Comparison of ENCODE assay signal across 19 cellular contexts in the genomic region with DNA sequence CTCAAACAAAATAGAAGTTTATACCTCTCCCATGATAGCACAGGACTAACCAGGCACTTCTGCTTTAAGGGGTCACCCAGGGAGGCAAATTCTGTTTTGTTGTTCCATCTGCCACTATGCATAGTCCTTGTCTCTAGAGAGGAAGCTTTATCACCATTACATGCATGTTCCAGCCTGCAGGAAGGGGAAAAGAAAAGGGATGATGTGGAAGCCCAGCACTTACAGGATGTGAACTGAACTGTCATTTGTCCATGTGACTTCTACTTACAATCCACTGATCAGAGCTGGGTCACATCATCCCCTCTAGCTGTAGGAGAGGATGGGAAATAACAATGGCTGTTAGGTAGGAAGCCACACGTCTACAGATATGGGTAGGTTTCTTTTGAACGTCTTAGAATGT.
DNase-seq lines count a peak whose midpoint lies in the region; ATAC-seq and TF ChIP-seq lines count a peak whose summit lies in the region.
"Had no signal": no experiment of that assay in that cellular context is flagged by ENCODE, and none has a peak within 500 bp of the region (broad histone marks: within the 10 kb centered on the region; RNA-seq: fewer than 3 reads in every experiment).

No MANE protein-coding gene starts in this region.

- peaks cover 6% of the 10 kb centered on the region for H3K36me3 Mint-ChIP-seq in MCF 10A (ENCODE audit: insufficient read depth, unreplicated experiment)
- H3K36me3 Mint-ChIP-seq: CD14-positive monocyte had no signal

- H3K79me2 ChIP-seq in mammary epithelial cell (ENCODE audit: insufficient read depth, low read length) = no peaks in the 10 kb centered on the region

- in situ Hi-C loops in mammary epithelial cell (cut with MboI; ENCODE audit: low sequenced_read_pairs in 2 of 2) = loop anchor here in 1 of 2 donors (10.0 kb wide), 1 partner anchor 371 kb away; no protein-coding TSS in a partner anchor

- TF ChIP-seq CTCF in MCF 10A (IDR thresholded peaks at IDR 0.05; ENCODE audit: unreplicated experiment) = no peak
- no peak for TF ChIP-seq CTCF in breast epithelium (IDR thresholded peaks at IDR 0.05)
- TF ChIP-seq CTCF in mammary epithelial cell (conservative IDR thresholded peaks at IDR 0.05 in 1 of 2, IDR thresholded peaks at IDR 0.05 in 1 of 2; ENCODE audit: extremely low read depth in 1 of 2, insufficient read depth in 1 of 2, low read depth in 1 of 2, low read length in 2 of 2) = no peak
- no peak for TF ChIP-seq CTCF in foreskin keratinocyte (conservative IDR thresholded peaks at IDR 0.05)

- dilution Hi-C loops in mammary epithelial cell (cut with HindIII; ENCODE audit: low sequenced_read_pairs) = no loop called here

- CTCF ChIA-PET in MCF 10A (lab: Yijun Ruan, JAX) = interaction anchor here (0.5 to 12.2 kb wide), 13 partner anchors 10 to 433 kb away, joined by 3 to 218 read pairs (median 4); a partner anchor contains a TSS
- CTCF ChIA-PET in mammary epithelial cell (lab: Charles Lee; ENCODE audit: low non-redundant PET) = no interaction called here

- H3K27ac Mint-ChIP-seq in MCF 10A (ENCODE audit: low read depth, unreplicated experiment) = peak overlapping the region; percentile 87

- no peaks in the 10 kb centered on the region for H3K4me1 ChIP-seq in breast epithelium
- peaks cover 22% of the 10 kb centered on the region for H3K4me1 ChIP-seq in mammary epithelial cell (ENCODE audit: insufficient read depth, low read length)
- H3K4me1 ChIP-seq in foreskin keratinocyte = peaks cover 9% of the 10 kb centered on the region

- H3K4me1 Mint-ChIP-seq in MCF 10A (ENCODE audit: insufficient read depth, unreplicated experiment) = peaks cover 24% of the 10 kb centered on the region

- no peaks in the 10 kb centered on the region for H3K27me3 Mint-ChIP-seq in MCF 10A (ENCODE audit: insufficient read depth, unreplicated experiment)

- H2AFZ ChIP-seq in mammary epithelial cell (ENCODE audit: low read depth, low read length) = peak overlapping the region; percentile 60

- peak; percentile 78 for ATAC-seq in foreskin keratinocyte
- no peak for ATAC-seq in HG02571 (IDR thresholded peaks at IDR 0.05; ENCODE audit: unreplicated experiment)
- ATAC-seq: Panc1 had no signal

- H3K4me3 ChIP-seq in breast epithelium (no peak overlapping the region), mammary epithelial cell (replicated peaks in 1 of 3; ENCODE audit: insufficient read depth in 1 of 3, low read depth in 2 of 3, low read length in 3 of 3) (no peak overlapping the region)
- H3K4me3 ChIP-seq: SJSA1 had no signal

- H3K36me3 ChIP-seq in breast epithelium (no peaks in the 10 kb centered on the region), mammary epithelial cell (ENCODE audit: insufficient read depth, low read length) (no peaks in the 10 kb centered on the region)
- H3K36me3 ChIP-seq: SJSA1 had no signal

- H3K4me3 Mint-ChIP-seq in MCF 10A (ENCODE audit: unreplicated experiment) = no peak overlapping the region
- H3K4me3 Mint-ChIP-seq: CD14-positive monocyte had no signal

- TF ChIP-seq POLR2A in breast epithelium (IDR thresholded peaks at IDR 0.05) = no peak

- POLR2A ChIA-PET in MCF 10A (lab: Yijun Ruan, JAX) = interaction anchor here (0.9 to 4.1 kb wide), 8 partner anchors 10 to 297 kb away, joined by 3 to 47 read pairs (median 4); no protein-coding TSS in a partner anchor

- DNase-seq in MCF 10A (ENCODE audit: unreplicated experiment) (no peak), breast epithelium (ENCODE audit: low spot score in 2 of 2) (no peak), mammary epithelial cell (peak; percentile 34), foreskin keratinocyte (peak; percentile 23 to 73), NCI-H1105 treated with DMSO at 0.1 percent for 48 hours (lab: John Stamatoyannopoulos, UW) (no peak), ureter (ENCODE audit: low spot score) (no peak)
- DNase-seq in activated CD8-positive, alpha-beta memory T cell treated with anti-CD3 and anti-CD28 coated beads, Interleukin-2, amount 50 U/mL, for 48 hours = no peak
- DNase-seq: 8988T, DMS 273 treated with DMSO at 0.1 percent for 48 hours, DND-41, HCEC 1CT, NCI-H1105, NCI-H1694, NCI-H2081 treated with DMSO at 0.1 percent for 48 hours, NCI-H2227 treated with DMSO at 0.1 percent for 48 hours had no signal

- intact Hi-C loops in MCF 10A (cut with micrococcal nuclease) (loop anchor here (10.0 kb wide), 1 partner anchor 891 kb away; no protein-coding TSS in a partner anchor), breast epithelium (cut with DNase I; ENCODE audit: low total_unique reads) (no loop called here), mammary epithelial cell (cut with micrococcal nuclease) (loop anchor here (5.0 to 10.0 kb wide), 3 partner anchors 523 to 721 kb away; a partner anchor contains a TSS)

- no peaks in the 10 kb centered on the region for H4K20me1 ChIP-seq in mammary epithelial cell (ENCODE audit: insufficient read depth, low read length)

- no peak overlapping the region for H3K9ac ChIP-seq in mammary epithelial cell (ENCODE audit: insufficient read depth, low read length)

- H3K9me3 Mint-ChIP-seq in MCF 10A (ENCODE audit: unreplicated experiment) = no peaks in the 10 kb centered on the region

- WGBS in mammary epithelial cell (ENCODE audit: low coverage, missing lambda C conversion rate) = 71% methylated on average over 2 of the region's 2 CpGs

- BruUV-seq in MCF 10A (replicated peaks; lab: Mats Ljungman, UMichigan) (no TSS peak), mammary epithelial cell (replicated peaks; lab: Mats Ljungman, UMichigan) (no TSS peak)

- H3K27me3 ChIP-seq in breast epithelium = no peaks in the 10 kb centered on the region
- no peaks in the 10 kb centered on the region for H3K27me3 ChIP-seq in mammary epithelial cell (ENCODE audit: insufficient read depth, low read length)
- H3K27me3 ChIP-seq in foreskin keratinocyte = no peaks in the 10 kb centered on the region

- H3K9me3 ChIP-seq in breast epithelium (peaks cover 0 to 12% of the 10 kb centered on the region in 2 donors), mammary epithelial cell (replicated peaks; ENCODE audit: insufficient read depth, low read length) (no peaks in the 10 kb centered on the region)
- H3K9me3 ChIP-seq: SJSA1 had no signal

- H3K4me2 ChIP-seq in mammary epithelial cell (ENCODE audit: insufficient read depth, low read depth, low read length) = peak overlapping the region; percentile 35

- no peak overlapping the region for H3K27ac ChIP-seq in breast epithelium
- no peak overlapping the region for H3K27ac ChIP-seq in mammary epithelial cell (ENCODE audit: insufficient read depth, low read depth, low read length)
- peak overlapping the region; percentile 31 for H3K27ac ChIP-seq in foreskin keratinocyte
- H3K27ac ChIP-seq: SJSA1 had no signal

Comparison
In these comparisons a context has a peak if more than half of its experiments do, and no peak if none do; other contexts are left out.
1. DNase-seq: peak in mammary epithelial cell (single experiment) and foreskin keratinocyte (2 of 2); none in MCF 10A (single experiment), breast epithelium (0 of 2), NCI-H1105 treated with DMSO at 0.1 percent for 48 hours (single experiment), ureter (single experiment) and activated CD8-positive, alpha-beta memory T cell treated with anti-CD3 and anti-CD28 coated beads, Interleukin-2, amount 50 U/mL, for 48 hours (single experiment).